1 cellular context compared by ENCODE assay signal in genomic region chr1:201898240-201898894, GRCh38.
TF ChIP-seq lines count a peak whose summit lies in the region.

No MANE protein-coding gene starts in this region.

TF ChIP-seq in IMR-90, 13 proteins besides CTCF, POLR2A, EP300 and RAD21:
- TF ChIP-seq RFX5 (IDR thresholded peaks at IDR 0.05; ENCODE audit: low read depth, low read length) (no peak), CEBPB (IDR thresholded peaks at IDR 0.05; ENCODE audit: low read depth, low read length) (no peak), FOS (IDR thresholded peaks at IDR 0.05; ENCODE audit: low read depth, low read length) (no peak), BHLHE40 (IDR thresholded peaks at IDR 0.05; ENCODE audit: low read depth, low read length) (no peak), NFE2L2 (IDR thresholded peaks at IDR 0.05; ENCODE audit: low read depth, low read length) (no peak), MXI1 (IDR thresholded peaks at IDR 0.05; ENCODE audit: borderline replicate concordance, low read depth, low read length) (no peak), USF2 (IDR thresholded peaks at IDR 0.05; ENCODE audit: low read depth, low read length) (no peak), MAFK (IDR thresholded peaks at IDR 0.05; ENCODE audit: low read depth, low read length) (no peak), CHD1 (IDR thresholded peaks at IDR 0.05; ENCODE audit: low read depth, low read length) (no peak), RCOR1 (IDR thresholded peaks at IDR 0.05; ENCODE audit: insufficient replicate concordance, low read length) (no peak), SMC3 (IDR thresholded peaks at IDR 0.05; ENCODE audit: low read depth, low read length) (no peak), ELK1 (IDR thresholded peaks at IDR 0.05; ENCODE audit: borderline replicate concordance, low read depth, low read length) (no peak), MAZ (IDR thresholded peaks at IDR 0.05; ENCODE audit: borderline replicate concordance, low read depth, low read length) (no peak)
